In genomic region chr5:108748354-108749129, GRCh38 we compare ENCODE assay signal across 1 cellular context.
TF ChIP-seq lines count a peak whose summit lies in the region.

No MANE protein-coding gene starts in this region.

TF ChIP-seq in HepG2, 621 proteins besides CTCF, POLR2A, EP300 and RAD21 (continued from another document and continues in another):
- peak; percentile 80 for TF ChIP-seq GATA4 (IDR thresholded peaks at IDR 0.05; ENCODE audit: borderline replicate concordance, low read depth)
- TF ChIP-seq MYNN (CRISPR knock-in tag; IDR thresholded peaks at IDR 0.05; ENCODE audit: low read depth), result peak; percentile 84; the same call in 1 of the 2 replicates
- TF ChIP-seq ZBTB42 (CRISPR knock-in tag; IDR thresholded peaks at IDR 0.05), result no peak
- peak; percentile 91 for TF ChIP-seq HOMEZ (CRISPR knock-in tag; IDR thresholded peaks at IDR 0.05; ENCODE audit: low read depth)
- peak; percentile 49; the same call in 1 of the 2 replicates for TF ChIP-seq MEIS1 (CRISPR knock-in tag; IDR thresholded peaks at IDR 0.05; ENCODE audit: borderline replicate concordance)
- no peak for TF ChIP-seq ZNF138 (CRISPR knock-in tag; IDR thresholded peaks at IDR 0.05; ENCODE audit: low read depth)
- TF ChIP-seq KDM5B (CRISPR knock-in tag; IDR thresholded peaks at IDR 0.05; ENCODE audit: borderline replicate concordance), result peak; percentile 81; the same call in 1 of the 2 replicates
- peak; percentile 59; the same call in 1 of the 2 replicates for TF ChIP-seq ZNF878 (CRISPR knock-in tag; IDR thresholded peaks at IDR 0.05)
- peak; percentile 44; the same call in 1 of the 2 replicates for TF ChIP-seq SIN3B (IDR thresholded peaks at IDR 0.05; ENCODE audit: low read length)
- no peak for TF ChIP-seq SUZ12 (IDR thresholded peaks at IDR 0.05; ENCODE audit: low read depth, low read length)
- TF ChIP-seq CENPX (CRISPR knock-in tag; IDR thresholded peaks at IDR 0.05), result no peak
- TF ChIP-seq ATF6 (CRISPR knock-in tag; conservative IDR thresholded peaks at IDR 0.05), result no peak
- TF ChIP-seq ZNF660 (CRISPR knock-in tag; IDR thresholded peaks at IDR 0.05; ENCODE audit: borderline replicate concordance, low read depth), result no peak
- TF ChIP-seq ZFP1 (CRISPR knock-in tag; IDR thresholded peaks at IDR 0.05), result no peak
- no peak; the same call in 1 of the 2 replicates for TF ChIP-seq RARA (CRISPR knock-in tag; IDR thresholded peaks at IDR 0.05)
- no peak for TF ChIP-seq TP53 (CRISPR knock-in tag; conservative IDR thresholded peaks at IDR 0.05)
- peak; percentile 68 for TF ChIP-seq MAX (IDR thresholded peaks at IDR 0.05)
- peak; percentile 90; the same call in 1 of the 2 replicates for TF ChIP-seq ZFP91 (CRISPR knock-in tag; IDR thresholded peaks at IDR 0.05; ENCODE audit: borderline replicate concordance)
- 0 out of 2 replicates have a peak, but pooled peaks have one; percentile 22 for TF ChIP-seq MLX (CRISPR knock-in tag; IDR thresholded peaks at IDR 0.05)
- TF ChIP-seq GPN1 (CRISPR knock-in tag; IDR thresholded peaks at IDR 0.05; ENCODE audit: borderline replicate concordance), result no peak
- TF ChIP-seq ZFP90 (CRISPR knock-in tag; IDR thresholded peaks at IDR 0.05; ENCODE audit: borderline replicate concordance), result peak; percentile 79
- TF ChIP-seq DNMT3B (CRISPR knock-in tag; conservative IDR thresholded peaks at IDR 0.05), result no peak; the same call in 1 of the 2 replicates
- peak; percentile 74 for TF ChIP-seq SAP130 (CRISPR knock-in tag; IDR thresholded peaks at IDR 0.05; ENCODE audit: low read depth)
- peak; percentile 96 for TF ChIP-seq ZGPAT (CRISPR knock-in tag; IDR thresholded peaks at IDR 0.05)
- TF ChIP-seq TFDP1 (CRISPR knock-in tag; IDR thresholded peaks at IDR 0.05; ENCODE audit: borderline replicate concordance), result peak; percentile 36; the same call in 1 of the 2 replicates
- TF ChIP-seq GATAD2A (CRISPR knock-in tag; IDR thresholded peaks at IDR 0.05), result no peak
- peak; percentile 64; the same call in 1 of the 2 replicates for TF ChIP-seq MYC (CRISPR knock-in tag; IDR thresholded peaks at IDR 0.05; ENCODE audit: borderline replicate concordance)
- TF ChIP-seq CHD2 (IDR thresholded peaks at IDR 0.05; ENCODE audit: low read depth, low read length), result no peak
- TF ChIP-seq ZNF790 (CRISPR knock-in tag; IDR thresholded peaks at IDR 0.05; ENCODE audit: borderline replicate concordance), result no peak; the same call in 1 of the 2 replicates
- peak; percentile 36; the same call in 1 of the 3 replicates for TF ChIP-seq MXI1 (IDR thresholded peaks at IDR 0.05; ENCODE audit: borderline replicate concordance, low read depth, low read length)
- no peak for TF ChIP-seq CREB3 (CRISPR knock-in tag; IDR thresholded peaks at IDR 0.05)
- no peak for TF ChIP-seq MIER3 (CRISPR knock-in tag; IDR thresholded peaks at IDR 0.05; ENCODE audit: borderline replicate concordance)
- TF ChIP-seq ZNF30 (CRISPR knock-in tag; IDR thresholded peaks at IDR 0.05), result no peak
- peak; percentile 82; the same call in 1 of the 2 replicates for TF ChIP-seq BRF2 (CRISPR knock-in tag; IDR thresholded peaks at IDR 0.05)
- TF ChIP-seq ZNF101 (CRISPR knock-in tag; IDR thresholded peaks at IDR 0.05; ENCODE audit: borderline replicate concordance, low read depth), result no peak
- no peak for TF ChIP-seq NFAT5 (CRISPR knock-in tag; IDR thresholded peaks at IDR 0.05)
- no peak for TF ChIP-seq NR1H2 (CRISPR knock-in tag; IDR thresholded peaks at IDR 0.05; ENCODE audit: borderline replicate concordance, low read depth)
- no peak for TF ChIP-seq ZBTB33 (CRISPR knock-in tag; IDR thresholded peaks at IDR 0.05)
- no peak for TF ChIP-seq ZNF615 (CRISPR knock-in tag; IDR thresholded peaks at IDR 0.05; ENCODE audit: borderline replicate concordance)
- TF ChIP-seq RELA (CRISPR knock-in tag; IDR thresholded peaks at IDR 0.05), result no peak
- TF ChIP-seq ZNF816 (CRISPR knock-in tag; IDR thresholded peaks at IDR 0.05; ENCODE audit: borderline replicate concordance), result peak; percentile 50; the same call in 1 of the 2 replicates
